Comparison of ENCODE assay signal across 20 cellular contexts in the genomic region with DNA sequence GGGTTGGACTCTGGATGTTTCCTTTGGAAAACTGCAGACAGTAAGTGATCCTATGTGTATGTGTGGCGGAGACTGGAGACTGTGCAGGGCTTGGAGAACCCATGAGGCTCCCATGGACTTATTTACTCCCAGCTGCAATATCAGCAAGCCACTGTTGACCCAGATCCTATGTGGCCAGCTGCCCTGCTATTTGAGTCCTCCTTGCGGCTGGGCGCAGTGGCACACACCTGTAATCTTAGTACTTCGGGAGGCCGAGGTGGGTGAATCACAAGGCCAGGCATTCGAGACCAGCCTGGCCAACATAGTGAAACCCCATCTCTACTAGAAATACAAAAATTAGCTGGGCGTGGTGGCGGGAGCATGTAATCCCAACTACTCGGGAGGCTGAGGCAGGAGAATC.
"Had no signal": no experiment of that assay in that cellular context is flagged by ENCODE, and none has a peak within 500 bp of the region (broad histone marks: within the 10 kb centered on the region; RNA-seq: fewer than 3 reads in every experiment).

No MANE protein-coding gene starts in this region.

- ATAC-seq: left cardiac atrium; left colon; left lobe of liver; left lung; left ventricle myocardium superior; lower lobe of right lung; mucosa of descending colon; naive thymus-derived CD4-positive, alpha-beta T cell had no signal

- DNase-seq: hippocampal formation; hypothalamus; immature natural killer cell; islet precursor cell; kidney; kidney glomerular epithelial cell; left cardiac atrium; left colon; left lung; left ventricle myocardium inferior; left ventricle myocardium superior; lower lobe of right lung; mammary epithelial cell; mesenchymal stem cell; mesendoderm; midbrain; mucosa of descending colon; naive B cell; naive thymus-derived CD4-positive, alpha-beta T cell had no signal
